In the genomic region with DNA sequence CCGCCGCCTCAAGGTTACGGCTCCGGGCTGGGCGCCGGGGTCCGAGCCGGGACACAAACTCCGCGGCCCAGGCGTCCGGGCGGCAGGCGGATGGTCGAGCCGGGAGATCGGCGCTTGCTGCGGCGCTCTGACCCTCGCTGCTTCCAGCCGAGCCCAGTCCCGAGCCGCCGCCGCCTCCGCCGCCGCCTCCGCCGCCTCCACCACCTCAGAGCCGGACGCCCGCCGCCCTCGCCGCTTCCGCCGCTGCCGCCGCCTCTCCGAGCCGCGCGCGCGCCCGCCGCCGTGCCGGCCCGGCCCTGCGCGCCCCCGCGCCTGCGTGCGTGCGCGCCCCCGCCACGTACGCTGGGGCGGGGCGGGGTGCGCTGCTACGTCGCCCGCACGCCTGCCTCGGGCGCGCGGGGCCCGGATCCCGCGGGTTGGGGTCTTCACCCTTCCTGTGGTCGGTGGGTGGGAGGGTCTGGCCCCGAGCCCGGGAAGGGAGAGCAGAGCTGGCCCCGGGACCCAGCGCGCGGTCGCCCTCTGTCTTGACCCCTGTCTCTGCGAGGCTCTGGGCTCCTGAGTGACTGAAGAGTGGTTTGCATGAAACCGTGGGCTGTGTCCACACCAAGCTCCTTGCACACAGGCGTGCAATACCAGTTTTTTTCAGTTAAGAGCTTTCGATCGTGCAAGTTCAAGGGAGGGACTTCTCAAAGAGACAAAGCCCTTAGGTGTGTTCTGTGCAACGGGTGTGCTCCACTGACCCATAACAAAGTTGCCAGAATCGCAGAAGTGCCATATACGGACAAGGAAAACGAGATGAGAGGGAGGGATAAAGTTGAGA, we compare ENCODE assay signal across 8 cellular contexts. TPM values are rescaled to one million over a fixed set of nuclear protein-coding genes. Genes with fewer than 3 reads are reported as not detected.
DNase-seq lines count a peak whose midpoint lies in the region; FAIRE-seq and TF ChIP-seq lines count a peak whose summit lies in the region.

A gene (minus strand): TSS at position 256 of the 820 bp plus-strand sequence. CDS start 328 bp downstream, outside the sequence.

- H3K9me3 ChIP-seq in skeletal muscle tissue (ENCODE audit: control insufficient read depth in 3 of 3, low read length in 3 of 3): no peaks in the 10 kb centered on the region

- peak; percentile 95 for FAIRE-seq in GM12892 (lab: Jason Lieb, UNC)

- DNase-seq in GM12892 (ENCODE audit: insufficient read length) (peak; percentile 55), HEK293T (ENCODE audit: extremely low spot score) (peak; percentile 79), NCI-H1048 (lab: John Stamatoyannopoulos, UW) (peak; percentile 31), UCSD-AML1 (lab: John Stamatoyannopoulos, UW; ENCODE audit: unreplicated experiment) (peak; percentile 60), T47D (ENCODE audit: low read depth in 1 of 2, low spot score in 1 of 2) (peak; percentile 23 to 67), iPS-NIHi11 (ENCODE audit: low spot score) (peak; percentile 90), T1000 (lab: John Stamatoyannopoulos, UW) (no peak)

- peaks cover 11 to 18% (median 15%) of the 10 kb centered on the region in 3 donors for H3K4me1 ChIP-seq in skeletal muscle tissue (ENCODE audit: control insufficient read depth in 3 of 3, insufficient read depth in 3 of 3, low read length in 3 of 3)

- peak within 1 kb of the TSS; percentile 71 to 86 (median 73) for H3K4me3 ChIP-seq in skeletal muscle tissue (ENCODE audit: low read length in 3 of 3)

- peak; percentile 70; the same call in 1 of the 2 replicates for TF ChIP-seq POLR2A in GM12892 (IDR thresholded peaks at IDR 0.05; ENCODE audit: low read depth, low read length)

- CTCF ChIA-PET in HEK293T (lab: Yijun Ruan, JAX): interaction anchor here (1.0 kb wide), 1 partner anchor 182 kb away, joined by 5 read pairs; a partner anchor contains a TSS

- H3K9ac ChIP-seq in skeletal muscle tissue (ENCODE audit: low read depth in 1 of 3, low read length in 3 of 3): peak within 1 kb of the TSS; percentile 52 to 93 (median 74)

- in situ Hi-C loops in T47D (cut with HindIII; ENCODE audit: low pct_unique_long_range_greater_than_20kb, low sequenced_read_pairs): no loop called here

- no peaks in the 10 kb centered on the region for H3K36me3 ChIP-seq in skeletal muscle tissue (ENCODE audit: control insufficient read depth in 3 of 3, insufficient read depth in 3 of 3, low read length in 3 of 3)

- POLR2A ChIA-PET in HEK293T (lab: Yijun Ruan, JAX): interaction anchor here (0.7 to 1.5 kb wide), 8 partner anchors 17 to 167 kb away, joined by 3 to 4 read pairs (median 3); no protein-coding TSS in a partner anchor

- peak within 1 kb of the TSS; percentile 89 for H3K27ac ChIP-seq in skeletal muscle tissue (ENCODE audit: low read depth, low read length)

- no peaks in the 10 kb centered on the region for H3K27me3 ChIP-seq in skeletal muscle tissue (ENCODE audit: control insufficient read depth in 3 of 3, insufficient read depth in 3 of 3, low read length in 3 of 3)

TF ChIP-seq in HEK293T, 16 proteins besides CTCF, POLR2A, EP300 and RAD21:
- TF ChIP-seq TARDBP (IDR thresholded peaks at IDR 0.05): no peak
- TF ChIP-seq ARNT (IDR thresholded peaks at IDR 0.05): no peak
- no peak for TF ChIP-seq FOXK2 (IDR thresholded peaks at IDR 0.05)
- TF ChIP-seq CTBP1 (IDR thresholded peaks at IDR 0.05; ENCODE audit: borderline replicate concordance): no peak
- TF ChIP-seq FOXA1 (IDR thresholded peaks at IDR 0.05): no peak
- TF ChIP-seq FOXM1 (IDR thresholded peaks at IDR 0.05; ENCODE audit: borderline replicate concordance): no peak
- no peak for TF ChIP-seq SP1 (IDR thresholded peaks at IDR 0.05)
- TF ChIP-seq L3MBTL2 (conservative IDR thresholded peaks at IDR 0.05): no peak

RNA-seq across cellular contexts. Expression of the gene that starts here (rescaled TPM):
- 4.2 TPM for polyA plus RNA-seq in GM12892 (2012; ENCODE audit: missing spikeins)
- 9.9 TPM for total RNA-seq in skeletal muscle tissue
